Comparison of ENCODE assay signal across 16 cellular contexts in genomic region chr11:40187092-40187403, GRCh38.
DNase-seq lines count a peak whose midpoint lies in the region; ATAC-seq and TF ChIP-seq lines count a peak whose summit lies in the region.
"Had no signal": no experiment of that assay in that cellular context is flagged by ENCODE, and none has a peak within 500 bp of the region (broad histone marks: within the 10 kb centered on the region; RNA-seq: fewer than 3 reads in every experiment).

No MANE protein-coding gene starts in this region.

- H3K4me3 ChIP-seq in stomach: no peak overlapping the region
- H3K4me3 ChIP-seq: A549; BLaER1 treated with 17β-estradiol and CSF1 and Interleukin-3, amounts not matched to agents 10 nM and 100 nM; Peyer's patch had no signal

- intact Hi-C loops in stomach (cut with DNase I; ENCODE audit: low total_unique reads): no loop called here
- intact Hi-C loops in activated CD4-positive, alpha-beta T cell treated with anti-CD3 and anti-CD28 coated beads for 36 hours (cut with DNase I, micrococcal nuclease): no loop called here

- 60 to 90% (median 74%) methylated on average over 2 of the region's 2 CpGs for WGBS in stomach, 5 donors

- TF ChIP-seq CTCF in stomach (IDR thresholded peaks at IDR 0.05): no peak

- no peaks in the 10 kb centered on the region for H3K4me1 ChIP-seq in stomach
- H3K4me1 ChIP-seq: A549, Peyer's patch had no signal

- POLR2A ChIA-PET in activated CD4-positive, alpha-beta T cell treated with anti-CD3 and anti-CD28 coated beads for 36 hours (lab: Charles Lee): no interaction called here

- no peaks in the 10 kb centered on the region for H3K27me3 ChIP-seq in stomach
- H3K27me3 ChIP-seq: BLaER1 treated with 17β-estradiol and CSF1 and Interleukin-3, amounts not matched to agents 10 nM and 100 nM; Peyer's patch had no signal

- no peaks in the 10 kb centered on the region for H3K9me3 ChIP-seq in stomach
- H3K9me3 ChIP-seq: A549, Peyer's patch had no signal

- no peaks in the 10 kb centered on the region for H3K4me1 Mint-ChIP-seq in activated CD4-positive, alpha-beta T cell treated with anti-CD3 and anti-CD28 coated beads for 36 hours

- H3K27ac ChIP-seq in caudate nucleus (ENCODE audit: low read depth, low read length) (peak overlapping the region; percentile 97), substantia nigra (ENCODE audit: low read depth, low read length, poor library complexity, severe bottlenecking) (peak overlapping the region; percentile 98), stomach (no peak overlapping the region)
- H3K27ac ChIP-seq: A549; BLaER1 treated with 17β-estradiol and CSF1 and Interleukin-3, amounts not matched to agents 10 nM and 100 nM; Peyer's patch had no signal

- CTCF ChIA-PET in activated CD4-positive, alpha-beta T cell treated with anti-CD3 and anti-CD28 coated beads for 36 hours (lab: Charles Lee): interaction anchor here (0.7 kb wide), 1 partner anchor 104 kb away, joined by 5 read pairs; no protein-coding TSS in a partner anchor

- H3K4me3 Mint-ChIP-seq in activated CD4-positive, alpha-beta T cell treated with anti-CD3 and anti-CD28 coated beads for 36 hours: no peak overlapping the region

- H3K36me3 Mint-ChIP-seq in activated CD4-positive, alpha-beta T cell treated with anti-CD3 and anti-CD28 coated beads for 36 hours (ENCODE audit: low read depth): no peaks in the 10 kb centered on the region

- no peak for TF ChIP-seq EP300 in stomach (IDR thresholded peaks at IDR 0.05)

- peaks cover 5% of the 10 kb centered on the region for H3K9me3 Mint-ChIP-seq in activated CD4-positive, alpha-beta T cell treated with anti-CD3 and anti-CD28 coated beads for 36 hours (ENCODE audit: low read depth)

- no peak for ATAC-seq in activated CD4-positive, alpha-beta T cell treated with anti-CD3 and anti-CD28 coated beads for 36 hours
- ATAC-seq: A549 had no signal

- no peak overlapping the region for H3K27ac Mint-ChIP-seq in activated CD4-positive, alpha-beta T cell treated with anti-CD3 and anti-CD28 coated beads for 36 hours

- no peak for TF ChIP-seq POLR2A in stomach (IDR thresholded peaks at IDR 0.05)

- DNase-seq in NCI-H510A treated with DMSO at 0.1 percent for 48 hours (lab: John Stamatoyannopoulos, UW): peak; percentile 26
- no peak for DNase-seq in NCI-H510A (lab: John Stamatoyannopoulos, UW)
- peak; percentile 39 for DNase-seq in NCI-H1105 (lab: John Stamatoyannopoulos, UW)
- peak in 6 of 61 donors; percentile 18 to 72 (median 58) for DNase-seq in caudate nucleus (lab: John Stamatoyannopoulos, UW)
- DNase-seq in substantia nigra (lab: John Stamatoyannopoulos, UW): peak in 1 of 49 donors; percentile 53
- no peak for DNase-seq in stomach
- DNase-seq in DMS153 treated with DMSO at 0.1 percent for 48 hours (lab: John Stamatoyannopoulos, UW; ENCODE audit: unreplicated experiment): no peak
- no peak for DNase-seq in activated CD4-positive, alpha-beta T cell treated with anti-CD3 and anti-CD28 coated beads for 36 hours
- DNase-seq: GF-D8, MV-4-11, NCI-H1694, Peyer's patch, Right ventricle myocardium superior, SW 1271 had no signal

- no peaks in the 10 kb centered on the region for H3K27me3 Mint-ChIP-seq in activated CD4-positive, alpha-beta T cell treated with anti-CD3 and anti-CD28 coated beads for 36 hours

- no peaks in the 10 kb centered on the region for H3K36me3 ChIP-seq in stomach
- H3K36me3 ChIP-seq: BLaER1 treated with 17β-estradiol and CSF1 and Interleukin-3, amounts not matched to agents 10 nM and 100 nM; Peyer's patch had no signal

Comparison
In these comparisons a context has a peak if more than half of its experiments do, and no peak if none do; other contexts are left out.
1. DNase-seq: peak in NCI-H510A treated with DMSO at 0.1 percent for 48 hours (single experiment) and NCI-H1105 (single experiment); none in NCI-H510A (single experiment), stomach (single experiment), DMS153 treated with DMSO at 0.1 percent for 48 hours (single experiment) and activated CD4-positive, alpha-beta T cell treated with anti-CD3 and anti-CD28 coated beads for 36 hours (single experiment).
2. H3K27ac ChIP-seq: peak in caudate nucleus (single experiment) and substantia nigra (single experiment); none in stomach (0 of 5).